ENCODE assay signal across 18 cellular contexts in the genomic region with DNA sequence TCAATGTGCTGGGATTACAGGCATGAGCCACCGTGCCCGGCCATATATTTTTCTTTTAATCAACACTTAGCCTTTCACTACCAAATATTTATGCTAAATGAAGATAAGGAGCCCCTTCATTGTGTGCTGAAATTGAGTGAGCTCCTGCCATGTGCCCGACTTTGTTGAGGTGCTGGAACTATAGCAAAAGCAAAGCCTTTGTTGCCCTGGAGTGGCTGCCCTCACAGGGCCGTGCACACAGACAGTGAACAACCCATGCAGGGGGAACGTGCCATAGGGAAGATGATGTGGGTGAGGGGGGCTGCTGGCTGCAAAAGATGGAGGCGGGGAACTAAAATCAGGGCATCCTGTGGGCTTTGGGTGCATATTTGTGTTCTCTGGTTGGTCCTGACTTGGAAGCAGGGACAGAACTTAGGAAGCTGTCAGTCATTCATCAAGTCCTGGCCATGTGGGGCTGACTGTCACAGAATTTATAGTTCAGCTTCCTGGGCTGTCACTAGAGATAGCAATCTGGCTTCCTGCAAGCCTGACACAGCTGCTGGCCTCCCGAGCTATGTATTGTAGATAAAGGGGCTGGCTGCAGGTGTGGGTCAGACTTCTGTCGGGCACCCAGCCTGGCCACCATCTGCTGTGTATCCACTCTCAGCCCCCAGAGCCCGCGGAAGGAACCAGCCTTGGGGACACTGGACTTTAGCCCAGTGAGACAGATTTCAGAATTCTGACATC. TPM values are rescaled to one million over a fixed set of nuclear protein-coding genes. Genes with fewer than 3 reads are reported as not detected.
DNase-seq lines count a peak whose midpoint lies in the region; ATAC-seq and TF ChIP-seq lines count a peak whose summit lies in the region.
"Had no signal": no experiment of that assay in that cellular context is flagged by ENCODE, and none has a peak within 500 bp of the region (broad histone marks: within the 10 kb centered on the region; RNA-seq: fewer than 3 reads in every experiment).

No MANE protein-coding gene starts in this region.

- H3K36me3 Mint-ChIP-seq in CD4-positive, alpha-beta memory T cell: peaks cover 0 to 6% of the 10 kb centered on the region in 2 donors
- peaks cover 6% of the 10 kb centered on the region for H3K36me3 Mint-ChIP-seq in T-cell
- no peaks in the 10 kb centered on the region for H3K36me3 Mint-ChIP-seq in activated T-cell treated with anti-CD3 and anti-CD28 coated beads, Interleukin-2, amount 50 U/mL, for 24 hours (ENCODE audit: low read depth)
- peaks cover 3% of the 10 kb centered on the region for H3K36me3 Mint-ChIP-seq in type B pancreatic cell

- H3K27me3 Mint-ChIP-seq in CD4-positive, alpha-beta memory T cell: peaks cover 0 to 2% of the 10 kb centered on the region in 2 donors
- H3K27me3 Mint-ChIP-seq in T-cell (peaks cover 0 to 7% of the 10 kb centered on the region in 2 donors), type B pancreatic cell (no peaks in the 10 kb centered on the region)
- H3K27me3 Mint-ChIP-seq in activated T-cell treated with anti-CD3 and anti-CD28 coated beads, Interleukin-2, amount 50 U/mL, for 24 hours: peaks cover 8% of the 10 kb centered on the region

- intact Hi-C loops in CD4-positive, alpha-beta memory T cell (cut with micrococcal nuclease): no loop called here

- CTCF ChIA-PET in CD4-positive, alpha-beta memory T cell (lab: Charles Lee; ENCODE audit: partially characterized antibody): interaction anchor here (1.0 to 2.0 kb wide), 7 partner anchors 9 to 163 kb away, joined by 3 to 8 read pairs (median 4); no protein-coding TSS in a partner anchor
- CTCF ChIA-PET in T-cell (lab: Charles Lee): interaction anchor here in 1 of 2 donors (0.9 kb wide), 1 partner anchor 58 kb away, joined by 3 read pairs; no protein-coding TSS in a partner anchor

- H3K27me3 ChIP-seq in CD4-positive, alpha-beta memory T cell (ENCODE audit: insufficient read depth, low read length): peaks cover 4% of the 10 kb centered on the region

- no peak overlapping the region for H3K27ac ChIP-seq in CD4-positive, alpha-beta memory T cell (ENCODE audit: low read depth, low read length)

- H3K4me1 ChIP-seq in CD4-positive, alpha-beta memory T cell (ENCODE audit: insufficient read depth, low read length): peaks cover 23% of the 10 kb centered on the region

- no peaks in the 10 kb centered on the region for H3K36me3 ChIP-seq in CD4-positive, alpha-beta memory T cell (ENCODE audit: insufficient read depth, low read length)

- peaks cover 20 to 33% (median 27%) of the 10 kb centered on the region in 4 donors for H3K4me1 Mint-ChIP-seq in CD4-positive, alpha-beta memory T cell
- peaks cover 24 to 30% (median 25%) of the 10 kb centered on the region in 3 donors for H3K4me1 Mint-ChIP-seq in T-cell
- peaks cover 21% of the 10 kb centered on the region for H3K4me1 Mint-ChIP-seq in activated T-cell treated with anti-CD3 and anti-CD28 coated beads, Interleukin-2, amount 50 U/mL, for 24 hours (ENCODE audit: low read depth)
- H3K4me1 Mint-ChIP-seq in type B pancreatic cell (ENCODE audit: unreplicated experiment): peaks cover 11% of the 10 kb centered on the region
- H3K4me1 Mint-ChIP-seq: GM23338, mesothelial cell of epicardium had no signal

- DNase-seq in CD4-positive, alpha-beta memory T cell: no peak
- DNase-seq in GDM1 (lab: John Stamatoyannopoulos, UW) (peak; percentile 85), T-cell (no peak), left kidney (ENCODE audit: low read depth, low spot score) (peak; percentile 13), NCI-H526 (lab: John Stamatoyannopoulos, UW) (no peak), OCI-M2 (lab: John Stamatoyannopoulos, UW; ENCODE audit: unreplicated experiment) (no peak), type B pancreatic cell (ENCODE audit: extremely low spot score, unreplicated experiment) (no peak)
- no peak for DNase-seq in activated T-cell treated with anti-CD3 and anti-CD28 coated beads, Interleukin-2, amount 50 U/mL, for 24 hours
- DNase-seq: amniotic stem cell; NCI-H187 treated with DMSO at 0.1 percent for 48 hours; SHP77 treated with DMSO at 0.1 percent for 48 hours; stimulated activated CD4-positive, alpha-beta T cell treated with anti-CD3 and anti-CD28 coated beads, Interleukin-4, amount 100 ng/mL, for 24 hours had no signal

- H3K4me3 Mint-ChIP-seq in CD4-positive, alpha-beta memory T cell: peak overlapping the region in 5 of 8 donors; percentile 25 to 51 (median 45)
- H3K4me3 Mint-ChIP-seq in T-cell (peak overlapping the region in 2 of 3 donors; percentile 24 to 49), type B pancreatic cell (no peak overlapping the region)
- H3K4me3 Mint-ChIP-seq in activated T-cell treated with anti-CD3 and anti-CD28 coated beads, Interleukin-2, amount 50 U/mL, for 24 hours: no peak overlapping the region
- H3K4me3 Mint-ChIP-seq: GM23338, mesothelial cell of epicardium, neural crest cell had no signal

- peak in 1 of 4 experiments; percentile 29 for ATAC-seq in T-cell (replicated peaks in 1 of 4)
- ATAC-seq: activated CD4-positive, CD25-positive, alpha-beta regulatory T cell treated with anti-CD3 and anti-CD28 coated beads, Interleukin-2, amount 50 U/mL, for 24 hours; GM23338 had no signal

- H3K9me3 Mint-ChIP-seq in CD4-positive, alpha-beta memory T cell: no peaks in the 10 kb centered on the region
- H3K9me3 Mint-ChIP-seq in T-cell: no peaks in the 10 kb centered on the region
- no peaks in the 10 kb centered on the region for H3K9me3 Mint-ChIP-seq in activated T-cell treated with anti-CD3 and anti-CD28 coated beads, Interleukin-2, amount 50 U/mL, for 24 hours
- no peaks in the 10 kb centered on the region for H3K9me3 Mint-ChIP-seq in type B pancreatic cell
- H3K9me3 Mint-ChIP-seq: activated T-helper 2 cell treated with anti-CD3 and anti-CD28 coated beads, Interferon-gamma antibody, Interleukin-2, Interleukin-4, amounts not matched to agents 10 μg/mL and 5 μg/mL and 100 μg/mL, durations not matched to agents 14 hours and 24 hours and 36 hours; GM23338; mesothelial cell of epicardium; neural crest cell had no signal

- TF ChIP-seq CTCF in type B pancreatic cell (conservative IDR thresholded peaks at IDR 0.05): no peak

- no peak overlapping the region for H3K4me3 ChIP-seq in CD4-positive, alpha-beta memory T cell (ENCODE audit: low read length in 2 of 2)
- H3K4me3 ChIP-seq: GM23338, smooth muscle cell had no signal

- POLR2A ChIA-PET in CD4-positive, alpha-beta memory T cell (lab: Charles Lee; ENCODE audit: partially characterized antibody): interaction anchor here (1.4 to 2.3 kb wide), 2 partner anchors 10 to 188 kb away, joined by 4 to 7 read pairs; a partner anchor contains a TSS
- POLR2A ChIA-PET in T-cell (lab: Charles Lee): no interaction called here

- H3K27ac Mint-ChIP-seq in CD4-positive, alpha-beta memory T cell: peak overlapping the region in 3 of 7 donors; percentile 57 to 76 (median 62)
- H3K27ac Mint-ChIP-seq in T-cell (no peak overlapping the region), type B pancreatic cell (no peak overlapping the region)
- H3K27ac Mint-ChIP-seq in activated T-cell treated with anti-CD3 and anti-CD28 coated beads, Interleukin-2, amount 50 U/mL, for 24 hours: no peak overlapping the region
- H3K27ac Mint-ChIP-seq: activated T-helper 2 cell treated with anti-CD3 and anti-CD28 coated beads, Interferon-gamma antibody, Interleukin-2, Interleukin-4, amounts not matched to agents 10 μg/mL and 5 μg/mL and 100 μg/mL, durations not matched to agents 14 hours and 24 hours and 36 hours; GM23338; mesothelial cell of epicardium had no signal

- H3K9me3 ChIP-seq in CD4-positive, alpha-beta memory T cell (ENCODE audit: control insufficient read depth in 1 of 2, low read length in 2 of 2): no peaks in the 10 kb centered on the region

RNA-seq across cellular contexts. Expression of a gene that starts 56.8 kb away (rescaled TPM):
- total RNA-seq in CD4-positive, alpha-beta memory T cell: 10 to 100 TPM; 33.1 to 34.7 TPM
- 10 to 100 TPM; 57.2 to 85.0 TPM for polyA plus RNA-seq in CD4-positive, alpha-beta memory T cell
- total RNA-seq in T-cell (10 to 100 TPM; 23.8 to 31.2 (median 27.5) TPM), type B pancreatic cell (ENCODE audit: low replicate concordance) (40.9 and 45.8 TPM in 2 replicates)

Comparison
In these comparisons a context has a peak if more than half of its experiments do, and no peak if none do; other contexts are left out.
1. DNase-seq: peak in GDM1 (single experiment) and left kidney (single experiment); none in CD4-positive, alpha-beta memory T cell (0 of 5), T-cell (0 of 34), NCI-H526 (0 of 2), OCI-M2 (single experiment), activated T-cell treated with anti-CD3 and anti-CD28 coated beads, Interleukin-2, amount 50 U/mL, for 24 hours (single experiment) and type B pancreatic cell (single experiment).
2. H3K4me3 Mint-ChIP-seq: peak in CD4-positive, alpha-beta memory T cell (5 of 8) and T-cell (2 of 3); none in activated T-cell treated with anti-CD3 and anti-CD28 coated beads, Interleukin-2, amount 50 U/mL, for 24 hours (single experiment) and type B pancreatic cell (single experiment).